Comparison of ENCODE assay signal across 8 cellular contexts in the genomic region with DNA sequence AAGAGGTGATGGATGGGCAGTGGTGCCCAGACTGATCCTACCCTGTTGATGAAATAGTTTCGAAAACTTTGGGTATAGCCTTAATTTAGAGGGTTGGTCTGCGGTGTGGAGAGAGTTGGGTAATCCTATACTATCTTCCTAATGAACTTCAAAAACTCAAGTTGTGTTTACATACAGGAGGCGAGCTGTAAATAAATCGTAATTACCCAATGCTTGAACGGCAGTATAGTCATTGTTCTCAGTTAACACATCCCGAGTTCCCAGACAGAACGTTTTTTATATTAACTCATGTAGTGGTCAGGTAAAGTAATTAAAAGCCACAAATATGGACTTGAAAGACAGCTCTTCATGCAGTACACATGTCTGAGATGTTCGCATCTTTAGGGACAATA. TPM values are rescaled to one million over a fixed set of nuclear protein-coding genes. Genes with fewer than 3 reads are reported as not detected.
DNase-seq lines count a peak whose midpoint lies in the region; ATAC-seq and TF ChIP-seq lines count a peak whose summit lies in the region.

No MANE protein-coding gene starts in this region.

- peaks cover 57% of the 10 kb centered on the region for H3K79me2 ChIP-seq in OCI-LY7 (ENCODE audit: insufficient read depth, low read depth, low read length)

- intact Hi-C loops in activated CD4-positive, alpha-beta T cell treated with anti-CD3 and anti-CD28 coated beads, Interleukin-2, amount 10 ng/mL, durations not matched to agents 24 days and 14 days (cut with micrococcal nuclease) = loop anchor here (2.0 to 10.0 kb wide), 5 partner anchors 207 to 1135 kb away; a partner anchor contains a TSS
- intact Hi-C loops in OCI-LY7 (cut with micrococcal nuclease; ENCODE audit: unreplicated experiment) = loop anchor here (1.0 to 10.0 kb wide), 4 partner anchors 63 to 1141 kb away; a partner anchor contains a TSS
- intact Hi-C loops in naive thymus-derived CD4-positive, alpha-beta T cell (cut with micrococcal nuclease) = loop anchor here (2.0 to 10.0 kb wide), 8 partner anchors 149 to 1383 kb away; a partner anchor contains a TSS

- peak overlapping the region; percentile 85 for H3K4me2 ChIP-seq in OCI-LY7 (ENCODE audit: low read length)

- no peak for TF ChIP-seq CTCF in OCI-LY7 (conservative IDR thresholded peaks at IDR 0.05; ENCODE audit: low read length)

- H3K4me3 ChIP-seq in OCI-LY7 (ENCODE audit: low read depth, low read length, poor library complexity, severe bottlenecking) = peak overlapping the region; percentile 91
- H3K4me3 ChIP-seq in ectodermal cell (ENCODE audit: insufficient read depth, low read depth, low read length) = peak overlapping the region; percentile 65
- peak overlapping the region; percentile 89 for H3K4me3 ChIP-seq in naive thymus-derived CD4-positive, alpha-beta T cell (ENCODE audit: low read length)

- H3K9me3 ChIP-seq in OCI-LY7 (ENCODE audit: low read length) (no peaks in the 10 kb centered on the region), ectodermal cell (ENCODE audit: control insufficient read depth, low read length) (no peaks in the 10 kb centered on the region)
- no peaks in the 10 kb centered on the region for H3K9me3 ChIP-seq in naive thymus-derived CD4-positive, alpha-beta T cell (ENCODE audit: control insufficient read depth in 2 of 3, low read length in 3 of 3)

- H3K9me2 ChIP-seq in OCI-LY7 (ENCODE audit: insufficient read depth, low read length) = no peaks in the 10 kb centered on the region

- peaks cover 7% of the 10 kb centered on the region for H3K36me3 Mint-ChIP-seq in activated CD4-positive, alpha-beta T cell treated with anti-CD3 and anti-CD28 coated beads, Interleukin-2, amount 10 ng/mL, durations not matched to agents 24 days and 14 days (ENCODE audit: low read depth)
- peaks cover 0 to 3% (median 0%) of the 10 kb centered on the region in 5 donors for H3K36me3 Mint-ChIP-seq in naive thymus-derived CD4-positive, alpha-beta T cell

- peak overlapping the region; percentile 95 for H3K27ac Mint-ChIP-seq in activated CD4-positive, alpha-beta T cell treated with anti-CD3 and anti-CD28 coated beads, Interleukin-2, amount 10 ng/mL, durations not matched to agents 24 days and 14 days
- peak overlapping the region; percentile 95 to 98 (median 96) for H3K27ac Mint-ChIP-seq in naive thymus-derived CD4-positive, alpha-beta T cell

- peak overlapping the region; percentile 77 for H3K27ac ChIP-seq in OCI-LY7 (ENCODE audit: low read depth, low read length, poor library complexity, severe bottlenecking)
- peak overlapping the region; percentile 79 for H3K27ac ChIP-seq in ectodermal cell (ENCODE audit: insufficient read depth, low read depth, low read length, poor library complexity, severe bottlenecking)
- peak overlapping the region; percentile 69 for H3K27ac ChIP-seq in naive thymus-derived CD4-positive, alpha-beta T cell (ENCODE audit: low read depth, low read length)

- H3K4me1 ChIP-seq in OCI-LY7 (ENCODE audit: insufficient read depth, low read length, poor library complexity, severe bottlenecking) (peaks cover 35% of the 10 kb centered on the region), ectodermal cell (ENCODE audit: control insufficient read depth, insufficient read depth, low read length) (peaks cover 9% of the 10 kb centered on the region)
- peaks cover 13 to 15% of the 10 kb centered on the region in 2 donors for H3K4me1 ChIP-seq in naive thymus-derived CD4-positive, alpha-beta T cell (ENCODE audit: control insufficient read depth in 2 of 2, insufficient read depth in 2 of 2, low read length in 2 of 2)

- H3K36me3 ChIP-seq in OCI-LY7 (ENCODE audit: insufficient read depth, low read length) = peaks cover 3% of the 10 kb centered on the region; the same call in 1 of the 2 replicates
- no peaks in the 10 kb centered on the region for H3K36me3 ChIP-seq in ectodermal cell (ENCODE audit: control insufficient read depth, insufficient read depth, low read length)
- no peaks in the 10 kb centered on the region for H3K36me3 ChIP-seq in naive thymus-derived CD4-positive, alpha-beta T cell (ENCODE audit: control insufficient read depth in 2 of 3, insufficient read depth in 3 of 3, low read length in 3 of 3)

- H3K27me3 Mint-ChIP-seq in activated CD4-positive, alpha-beta T cell treated with anti-CD3 and anti-CD28 coated beads, Interleukin-2, amount 10 ng/mL, durations not matched to agents 24 days and 14 days = peaks cover 7% of the 10 kb centered on the region
- H3K27me3 Mint-ChIP-seq in naive thymus-derived CD4-positive, alpha-beta T cell = peaks cover 0 to 20% (median 0%) of the 10 kb centered on the region in 5 donors

- H3K4me3 Mint-ChIP-seq in activated CD4-positive, alpha-beta T cell treated with anti-CD3 and anti-CD28 coated beads, Interleukin-2, amount 10 ng/mL, durations not matched to agents 24 days and 14 days = peak overlapping the region; percentile 86
- H3K4me3 Mint-ChIP-seq in naive thymus-derived CD4-positive, alpha-beta T cell = peak overlapping the region; percentile 90 to 99 (median 97)

- peaks cover 34% of the 10 kb centered on the region for H4K20me1 ChIP-seq in OCI-LY7 (ENCODE audit: insufficient read depth, low read length)

- 6 to 11% methylated on average over 7 of the region's 8 CpGs for WGBS in ectodermal cell, 2 experiments

- H3K27me3 ChIP-seq in ectodermal cell (ENCODE audit: control insufficient read depth, insufficient read depth, low read length, poor library complexity, severe bottlenecking) = peaks cover 9% of the 10 kb centered on the region
- H3K27me3 ChIP-seq in naive thymus-derived CD4-positive, alpha-beta T cell (ENCODE audit: control insufficient read depth in 2 of 2, insufficient read depth in 2 of 2, low read length in 2 of 2) = no peaks in the 10 kb centered on the region

- H2AFZ ChIP-seq in OCI-LY7 (ENCODE audit: low read length) = no peak overlapping the region; the same call in 1 of the 2 replicates

- BruUV-seq in OCI-LY7 (replicated peaks; lab: Mats Ljungman, UMichigan) = no TSS peak

- POLR2A ChIA-PET in OCI-LY7 (lab: Charles Lee) = interaction anchor here (0.6 to 5.1 kb wide), 13 partner anchors 9 to 269 kb away, joined by 3 to 57 read pairs (median 4); no protein-coding TSS in a partner anchor
- POLR2A ChIA-PET in naive thymus-derived CD4-positive, alpha-beta T cell (lab: Charles Lee) = interaction anchor here (0.7 to 1.8 kb wide), 12 partner anchors 9 to 1173 kb away, joined by 3 to 6 read pairs (median 4); a partner anchor contains a TSS

- no peaks in the 10 kb centered on the region for H3K9me3 Mint-ChIP-seq in activated CD4-positive, alpha-beta T cell treated with anti-CD3 and anti-CD28 coated beads, Interleukin-2, amount 10 ng/mL, durations not matched to agents 24 days and 14 days
- peaks cover 0 to 2% (median 0%) of the 10 kb centered on the region in 11 donors for H3K9me3 Mint-ChIP-seq in naive thymus-derived CD4-positive, alpha-beta T cell

- CTCF ChIA-PET in OCI-LY7 (lab: Charles Lee; ENCODE audit: unreplicated experiment) = interaction anchor here (1.1 to 1.2 kb wide), 2 partner anchors 13 to 55 kb away, joined by 5 to 6 read pairs; no protein-coding TSS in a partner anchor
- CTCF ChIA-PET in naive thymus-derived CD4-positive, alpha-beta T cell (lab: Charles Lee) = interaction anchor here (0.5 to 2.4 kb wide), 10 partner anchors 44 to 80 kb away, joined by 3 to 14 read pairs (median 4); no protein-coding TSS in a partner anchor

- DNase-seq in activated CD4-positive, alpha-beta T cell treated with anti-CD3 and anti-CD28 coated beads, Interleukin-2, amount 10 ng/mL, durations not matched to agents 24 days and 14 days = no peak
- DNase-seq in activated CD4-positive, alpha-beta T cell treated with anti-CD3 and anti-CD28 coated beads, Interleukin-2, amount 50 U/mL, for 48 hours = no peak
- DNase-seq in OCI-LY7 (ENCODE audit: low spot score) (no peak), AG08396 (ENCODE audit: low spot score) (no peak)
- no peak for DNase-seq in naive thymus-derived CD4-positive, alpha-beta T cell
- DNase-seq in activated CD4-positive, alpha-beta T cell treated with anti-CD3 and anti-CD28 coated beads for 48 hours = no peak

- H3K4me1 Mint-ChIP-seq in activated CD4-positive, alpha-beta T cell treated with anti-CD3 and anti-CD28 coated beads, Interleukin-2, amount 10 ng/mL, durations not matched to agents 24 days and 14 days = peaks cover 45% of the 10 kb centered on the region
- H3K4me1 Mint-ChIP-seq in naive thymus-derived CD4-positive, alpha-beta T cell = peaks cover 42 to 64% (median 58%) of the 10 kb centered on the region in 7 donors

- no peak for ATAC-seq in naive thymus-derived CD4-positive, alpha-beta T cell
- no peak for ATAC-seq in GM21786 (IDR thresholded peaks at IDR 0.05; ENCODE audit: unreplicated experiment)

RNA-seq across cellular contexts. Expression of a gene that starts 1.5 kb away (rescaled TPM):
- 60.3 and 70.2 TPM in 2 replicates for total RNA-seq in activated CD4-positive, alpha-beta T cell treated with anti-CD3 and anti-CD28 coated beads, Interleukin-2, amount 10 ng/mL, durations not matched to agents 24 days and 14 days
- total RNA-seq in OCI-LY7 (2014; rRNA removed; shearing (Covaris generic)) = 34.1 and 41.2 TPM in 2 replicates
- total RNA-seq in OCI-LY7 (2022) = 70.4 and 78.6 TPM in 2 replicates
- 58.5 TPM for polyA plus RNA-seq in ectodermal cell (2013, experiment 1 of 4)
- polyA plus RNA-seq in ectodermal cell (2013, experiment 2 of 4) = 52.2 TPM
- 43.8 TPM for polyA plus RNA-seq in ectodermal cell (2013, experiment 3 of 4)
- polyA plus RNA-seq in ectodermal cell (2013, experiment 4 of 4) = 46.7 TPM
- 10 to 100 TPM; 43.3 to 68.0 (median 52.1) TPM for total RNA-seq in naive thymus-derived CD4-positive, alpha-beta T cell
- 10 to 100 TPM; 36.0 to 37.2 TPM for polyA plus RNA-seq in naive thymus-derived CD4-positive, alpha-beta T cell

RNA-seq across cellular contexts. Expression of a gene that starts 49.2 kb away (rescaled TPM):
- 87.5 and 88.0 TPM in 2 replicates for total RNA-seq in activated CD4-positive, alpha-beta T cell treated with anti-CD3 and anti-CD28 coated beads, Interleukin-2, amount 10 ng/mL, durations not matched to agents 24 days and 14 days
- 54.2 and 57.5 TPM in 2 replicates for total RNA-seq in OCI-LY7 (2014; rRNA removed; shearing (Covaris generic))
- total RNA-seq in OCI-LY7 (2022) = 76.3 and 81.2 TPM in 2 replicates
- 83.8 TPM for polyA plus RNA-seq in ectodermal cell (2013, experiment 1 of 4)
- 94.9 TPM for polyA plus RNA-seq in ectodermal cell (2013, experiment 2 of 4)
- polyA plus RNA-seq in ectodermal cell (2013, experiment 3 of 4) = 67.1 TPM
- 82.9 TPM for polyA plus RNA-seq in ectodermal cell (2013, experiment 4 of 4)
- total RNA-seq in naive thymus-derived CD4-positive, alpha-beta T cell = 100 to 1,000 TPM; 136 to 358 (median 226) TPM
- 100 to 1,000 TPM; 129 to 204 TPM for polyA plus RNA-seq in naive thymus-derived CD4-positive, alpha-beta T cell
